1 cellular context compared by ENCODE assay signal in the genomic region with DNA sequence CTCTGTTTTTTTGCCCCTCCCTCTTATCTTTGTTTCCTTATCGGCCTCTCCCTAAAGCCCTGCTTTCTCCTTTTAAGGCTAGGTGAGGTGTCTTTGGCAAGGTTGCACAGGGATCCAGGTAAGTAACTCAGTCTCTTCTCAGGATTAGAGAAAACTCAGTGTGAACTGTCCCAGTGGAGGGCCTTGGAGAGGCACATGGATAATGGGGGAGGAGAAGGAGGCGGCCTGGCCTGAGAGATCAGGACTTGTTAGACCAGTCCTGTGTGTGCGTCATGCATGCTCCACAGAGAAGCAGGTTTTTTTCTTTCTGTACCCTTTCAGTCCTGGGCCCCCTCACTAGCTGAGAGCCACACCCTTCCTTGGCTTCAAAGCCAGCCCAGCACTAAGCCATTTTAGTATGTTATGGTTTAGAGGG.
TF ChIP-seq lines count a peak whose summit lies in the region.

No MANE protein-coding gene starts in this region.

TF ChIP-seq in SK-N-SH treated with all-trans-retinoic acid at 6 μM for 48 hours, 23 proteins besides CTCF, POLR2A, EP300 and RAD21 (continued from another document):
- no peak for TF ChIP-seq ZNF8 (CRISPR knock-in tag; IDR thresholded peaks at IDR 0.05)
- TF ChIP-seq SNAI2 (CRISPR knock-in tag; IDR thresholded peaks at IDR 0.05): no peak
- no peak for TF ChIP-seq TCF4 (CRISPR knock-in tag; IDR thresholded peaks at IDR 0.05; ENCODE audit: borderline replicate concordance)
- TF ChIP-seq, protein P1, sequence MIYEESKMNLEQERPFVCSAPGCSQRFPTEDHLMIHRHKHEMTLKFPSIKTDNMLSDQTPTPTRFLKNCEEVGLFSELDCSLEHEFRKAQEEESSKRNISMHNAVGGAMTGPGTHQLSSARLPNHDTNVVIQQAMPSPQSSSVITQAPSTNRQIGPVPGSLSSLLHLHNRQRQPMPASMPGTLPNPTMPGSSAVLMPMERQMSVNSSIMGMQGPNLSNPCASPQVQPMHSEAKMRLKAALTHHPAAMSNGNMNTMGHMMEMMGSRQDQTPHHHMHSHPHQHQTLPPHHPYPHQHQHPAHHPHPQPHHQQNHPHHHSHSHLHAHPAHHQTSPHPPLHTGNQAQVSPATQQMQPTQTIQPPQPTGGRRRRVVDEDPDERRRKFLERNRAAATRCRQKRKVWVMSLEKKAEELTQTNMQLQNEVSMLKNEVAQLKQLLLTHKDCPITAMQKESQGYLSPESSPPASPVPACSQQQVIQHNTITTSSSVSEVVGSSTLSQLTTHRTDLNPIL (CRISPR knock-in tag; IDR thresholded peaks at IDR 0.05; ENCODE audit: low read depth): no peak
- TF ChIP-seq ZFP3 (CRISPR knock-in tag; IDR thresholded peaks at IDR 0.05): no peak
- no peak for TF ChIP-seq TOX (CRISPR knock-in tag; IDR thresholded peaks at IDR 0.05; ENCODE audit: borderline replicate concordance)
- no peak for TF ChIP-seq PPARA (CRISPR knock-in tag; IDR thresholded peaks at IDR 0.05; ENCODE audit: borderline replicate concordance)
- no peak for TF ChIP-seq ZFP30 (CRISPR knock-in tag; IDR thresholded peaks at IDR 0.05)
